Comparison of ENCODE assay signal across 14 cellular contexts in the genomic region with DNA sequence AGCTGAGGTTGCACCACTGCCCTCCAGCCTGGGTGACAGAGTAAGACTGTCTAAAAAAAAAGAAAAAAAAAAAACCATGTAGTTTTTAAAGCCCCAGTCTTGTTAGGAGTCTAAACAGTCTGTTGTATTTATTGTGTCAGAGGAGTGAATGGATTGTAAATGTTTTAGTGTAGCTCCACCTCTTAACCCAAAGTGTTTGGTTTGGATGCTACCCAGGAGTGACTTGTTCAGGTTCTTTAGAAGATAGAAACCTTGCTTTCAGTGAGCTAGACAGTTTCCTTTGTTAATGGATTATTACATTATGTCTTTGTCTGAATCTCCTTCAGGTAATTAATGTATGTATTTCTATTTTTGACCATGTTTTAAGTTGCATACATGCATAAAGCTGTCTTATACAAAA.
DNase-seq lines count a peak whose midpoint lies in the region; FAIRE-seq and TF ChIP-seq lines count a peak whose summit lies in the region.
"Had no signal": no experiment of that assay in that cellular context is flagged by ENCODE, and none has a peak within 500 bp of the region (broad histone marks: within the 10 kb centered on the region; RNA-seq: fewer than 3 reads in every experiment).

No MANE protein-coding gene starts in this region.

- dilution Hi-C loops in endothelial cell of umbilical vein (cut with MboI; ENCODE audit: extremely low pct_ligation_motif_present, low sequenced_read_pairs): no loop called here

- no peak overlapping the region for H3K4me2 ChIP-seq in endothelial cell of umbilical vein (ENCODE audit: insufficient read depth, low read length)

- H3K79me2 ChIP-seq in endothelial cell of umbilical vein (ENCODE audit: control insufficient read depth, insufficient read depth, low read length): peaks cover 2% of the 10 kb centered on the region

- peak; percentile 73 for FAIRE-seq in endothelial cell of umbilical vein (lab: Jason Lieb, UNC)
- FAIRE-seq: TTC549 had no signal

- peak; percentile 19 for DNase-seq in NCI-H1105 treated with DMSO at 0.1 percent for 48 hours (lab: John Stamatoyannopoulos, UW)
- no peak for DNase-seq in NCI-H1105 (lab: John Stamatoyannopoulos, UW)
- DNase-seq in NCI-H2029 treated with DMSO at 0.1 percent for 48 hours (lab: John Stamatoyannopoulos, UW): peak; percentile 47
- DNase-seq in endothelial cell of umbilical vein (ENCODE audit: low read depth, low spot score): peak; percentile 85
- peak; percentile 61 for DNase-seq in renal cortical epithelial cell (ENCODE audit: low read depth)
- no peak for DNase-seq in AML-193 (lab: John Stamatoyannopoulos, UW)
- DNase-seq in effector CD8-positive, alpha-beta T cell (lab: John Stamatoyannopoulos, UW): no peak
- DNase-seq in H7: no peak
- DNase-seq: activated naive CD4-positive, alpha-beta T cell treated with Interleukin-2 at 50 U/mL for 16 hours; NCI-H526; posterior cingulate gyrus; SHP77 had no signal

- intact Hi-C loops in endothelial cell of umbilical vein (cut with micrococcal nuclease): no loop called here

- TF ChIP-seq POLR2A in endothelial cell of umbilical vein (IDR thresholded peaks at IDR 0.05; ENCODE audit: low read depth, low read length): no peak

- no peak for TF ChIP-seq CTCF in endothelial cell of umbilical vein (IDR thresholded peaks at IDR 0.05; ENCODE audit: extremely low read depth in 1 of 2, insufficient read depth in 1 of 2, low read depth in 1 of 2, low read length in 2 of 2)

- POLR2A ChIA-PET in endothelial cell of umbilical vein (lab: Charles Lee): no interaction called here

- H3K27ac ChIP-seq in endothelial cell of umbilical vein (ENCODE audit: insufficient read depth, low read depth, low read length): no peak overlapping the region
- H3K27ac ChIP-seq: tibial nerve had no signal

- H3K4me1 ChIP-seq in endothelial cell of umbilical vein (ENCODE audit: control insufficient read depth, extremely low read depth, insufficient read depth, low read length): peaks cover 4% of the 10 kb centered on the region

- H3K9ac ChIP-seq in endothelial cell of umbilical vein (replicated peaks; ENCODE audit: extremely low read depth, insufficient read depth, low read length): no peak overlapping the region

- no peaks in the 10 kb centered on the region for H3K27me3 ChIP-seq in endothelial cell of umbilical vein (ENCODE audit: control insufficient read depth in 2 of 2, insufficient read depth in 2 of 2, low read length in 2 of 2)
- no peaks in the 10 kb centered on the region for H3K27me3 ChIP-seq in H7 (ENCODE audit: control insufficient read depth, insufficient read depth, low read length)
- H3K27me3 ChIP-seq: tibial nerve had no signal

- H3K36me3 ChIP-seq in endothelial cell of umbilical vein (ENCODE audit: control insufficient read depth in 2 of 2, extremely low read depth in 1 of 2, insufficient read depth in 2 of 2, low read length in 2 of 2) (no peaks in the 10 kb centered on the region), H7 (replicated peaks; ENCODE audit: control insufficient read depth, insufficient read depth, low read length) (no peaks in the 10 kb centered on the region)
- H3K36me3 ChIP-seq: tibial nerve had no signal

- CTCF ChIA-PET in endothelial cell of umbilical vein (lab: Charles Lee): interaction anchor here (1.2 to 1.5 kb wide), 3 partner anchors 16 to 56 kb away, joined by 3 to 5 read pairs (median 3); no protein-coding TSS in a partner anchor

- no peaks in the 10 kb centered on the region for H3K9me3 ChIP-seq in endothelial cell of umbilical vein (replicated peaks; ENCODE audit: control insufficient read depth, insufficient read depth, low read length)
- H3K9me3 ChIP-seq: tibial nerve had no signal

- no peaks in the 10 kb centered on the region for H4K20me1 ChIP-seq in endothelial cell of umbilical vein (replicated peaks; ENCODE audit: control insufficient read depth, extremely low read depth, insufficient read depth, low read length)

- no peak overlapping the region for H2AFZ ChIP-seq in endothelial cell of umbilical vein (ENCODE audit: low read depth, low read length)

- H3K9me1 ChIP-seq in endothelial cell of umbilical vein (replicated peaks; ENCODE audit: control insufficient read depth, extremely low read depth, insufficient read depth, low read length): no peaks in the 10 kb centered on the region

- no TSS peak for BruUV-seq in endothelial cell of umbilical vein (replicated peaks; lab: Mats Ljungman, UMichigan)

- H3K4me3 ChIP-seq in endothelial cell of umbilical vein (replicated peaks in 1 of 3; ENCODE audit: insufficient read depth in 1 of 3, low read depth in 1 of 3, low read length in 3 of 3) (no peak overlapping the region), H7 (ENCODE audit: insufficient read depth, low read depth, low read length) (no peak overlapping the region)
- H3K4me3 ChIP-seq: tibial nerve had no signal

TF ChIP-seq in endothelial cell of umbilical vein, 7 proteins besides CTCF, POLR2A, EP300 and RAD21:
- TF ChIP-seq POLR2AphosphoS5 (IDR thresholded peaks at IDR 0.05; ENCODE audit: insufficient read depth, low read depth, low read length): no peak
- TF ChIP-seq, protein P1, sequence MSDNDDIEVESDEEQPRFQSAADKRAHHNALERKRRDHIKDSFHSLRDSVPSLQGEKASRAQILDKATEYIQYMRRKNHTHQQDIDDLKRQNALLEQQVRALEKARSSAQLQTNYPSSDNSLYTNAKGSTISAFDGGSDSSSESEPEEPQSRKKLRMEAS (IDR thresholded peaks at IDR 0.05; ENCODE audit: insufficient read depth, insufficient read length): no peak
- TF ChIP-seq GATA2 (IDR thresholded peaks at IDR 0.05; ENCODE audit: insufficient read depth, insufficient read length, low read depth, low read length): no peak
- no peak for TF ChIP-seq EZH2 (IDR thresholded peaks at IDR 0.05; ENCODE audit: borderline replicate concordance, low read depth, low read length, severe bottlenecking)
- no peak for TF ChIP-seq MYC (IDR thresholded peaks at IDR 0.05; ENCODE audit: low read depth, low read length)
- no peak for TF ChIP-seq FOS (IDR thresholded peaks at IDR 0.05; ENCODE audit: borderline replicate concordance, insufficient read depth, low read length)
- no peak for TF ChIP-seq JUN (IDR thresholded peaks at IDR 0.05; ENCODE audit: borderline replicate concordance, insufficient read depth, insufficient read length, low read depth)
TF ChIP-seq in endothelial cell of umbilical vein: peak in this region for 0.

Comparison
In these comparisons a context has a peak if more than half of its experiments do, and no peak if none do; other contexts are left out.
1. DNase-seq: peak in NCI-H1105 treated with DMSO at 0.1 percent for 48 hours (single experiment), NCI-H2029 treated with DMSO at 0.1 percent for 48 hours (single experiment), endothelial cell of umbilical vein (single experiment) and renal cortical epithelial cell (single experiment); none in NCI-H1105 (single experiment), AML-193 (0 of 2), effector CD8-positive, alpha-beta T cell (single experiment) and H7 (single experiment).